ENCODE assay signal across 28 cellular contexts in the genomic region with DNA sequence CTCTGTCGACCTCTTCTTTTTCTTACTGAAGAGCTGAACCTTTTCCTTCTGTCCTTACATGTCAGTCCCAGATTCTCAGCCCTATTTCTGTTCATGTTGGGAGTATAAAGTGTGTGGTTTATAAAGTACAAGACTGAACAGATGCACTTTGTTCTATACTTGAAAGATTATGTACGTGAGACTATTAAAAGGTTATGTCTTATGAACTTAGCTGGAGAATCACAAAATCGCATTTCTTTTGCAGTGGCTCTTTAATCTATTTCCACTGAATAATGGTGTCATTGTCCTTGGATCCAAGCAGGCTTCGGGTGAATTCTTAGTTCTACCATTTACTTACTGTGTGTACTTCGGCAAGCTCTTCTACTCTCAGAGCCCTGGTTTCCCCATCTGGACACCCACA.
"Had no signal": no experiment of that assay in that cellular context is flagged by ENCODE, and none has a peak within 500 bp of the region (broad histone marks: within the 10 kb centered on the region; RNA-seq: fewer than 3 reads in every experiment).

No MANE protein-coding gene starts in this region.

- H3K9me3 ChIP-seq: adrenal gland had no signal

- H3K4me1 ChIP-seq: adrenal gland, esophagus muscularis mucosa, foreskin keratinocyte had no signal

- H3K4me3 ChIP-seq: adrenal gland, ascending aorta, coronary artery, esophagus muscularis mucosa had no signal

- H3K27ac ChIP-seq: adrenal gland, ascending aorta, coronary artery, esophagus muscularis mucosa, foreskin keratinocyte, WERI-Rb-1 had no signal

- DNase-seq: activated B cell treated with CpG ODN at 0.5 μM for 24 hours; activated CD4-positive, alpha-beta memory T cell treated with anti-CD3 and anti-CD28 coated beads for 36 hours; activated CD4-positive, alpha-beta T cell treated with anti-CD3 and anti-CD28 coated beads for 36 hours; activated CD4-positive, alpha-beta T cell treated with anti-CD3 and anti-CD28 coated beads, Interleukin-2, amount 10 ng/mL, durations not matched to agents 24 days and 14 days; activated CD8-positive, alpha-beta memory T cell treated with anti-CD3 and anti-CD28 coated beads, Interleukin-2, amount 10 ng/mL, durations not matched to agents 7 days and 5 days; activated CD8-positive, alpha-beta memory T cell treated with anti-CD3 and anti-CD28 coated beads, Interleukin-2, amount 50 U/mL, for 4 hours; activated CD8-positive, alpha-beta T cell treated with anti-CD3 and anti-CD28 coated beads, Interleukin-2, amount 10 ng/mL, durations not matched to agents 7 days and 5 days; activated effector memory CD4-positive, alpha-beta T cell treated with anti-CD3 and anti-CD28 coated beads, Interleukin-2, amount 50 U/mL, for 16 hours; activated naive CD4-positive, alpha-beta T cell treated with anti-CD3 and anti-CD28 coated beads for 36 hours; activated naive CD8-positive, alpha-beta T cell treated with anti-CD3 and anti-CD28 coated beads for 36 hours; activated naive CD8-positive, alpha-beta T cell treated with anti-CD3 and anti-CD28 coated beads, Interleukin-2, amount 50 U/mL, for 24 hours; activated T-cell treated with anti-CD3 and anti-CD28 coated beads, Interleukin-2, amount 50 U/mL, for 1 hour; activated T-cell treated with anti-CD3 and anti-CD28 coated beads, Interleukin-2, amount 50 U/mL, for 48 hours; adrenal gland; amygdala; effector CD4-positive, alpha-beta T cell; effector memory CD8-positive, alpha-beta T cell; erythroblast; foreskin keratinocyte; head of caudate nucleus; SW 1271; T-cell; T1000; WERI-Rb-1 had no signal

- ATAC-seq: activated CD4-positive, alpha-beta T cell treated with anti-CD3 and anti-CD28 coated beads for 36 hours; activated CD4-positive, CD25-positive, alpha-beta regulatory T cell treated with anti-CD3 and anti-CD28 coated beads, Interleukin-2, amount 50 U/mL, for 24 hours; activated CD8-positive, alpha-beta memory T cell treated with anti-CD3 and anti-CD28 coated beads, Interleukin-2, amount 10 ng/mL, durations not matched to agents 7 days and 5 days; activated CD8-positive, alpha-beta T cell treated with anti-CD3 and anti-CD28 coated beads, Interleukin-2, amount 10 ng/mL, durations not matched to agents 7 days and 5 days; activated naive CD8-positive, alpha-beta T cell treated with anti-CD3 and anti-CD28 coated beads, Interleukin-2, amount 50 U/mL, for 24 hours; effector memory CD8-positive, alpha-beta T cell; foreskin keratinocyte; T-cell had no signal

- H3K27me3 ChIP-seq: adrenal gland, ascending aorta, esophagus muscularis mucosa, foreskin keratinocyte had no signal

- H3K36me3 ChIP-seq: adrenal gland, ascending aorta, esophagus muscularis mucosa, WERI-Rb-1 had no signal
